10 cellular contexts compared by ENCODE assay signal in genomic region chr3:156685752-156686151, GRCh38. TPM values are rescaled to one million over a fixed set of nuclear protein-coding genes. Genes with fewer than 3 reads are reported as not detected.
A peak's percentile ranks its signal among the peaks of the same experiment; 100 is the strongest.
DNase-seq lines count a peak whose midpoint lies in the region; ATAC-seq lines count a peak whose summit lies in the region.
"Had no signal": no experiment of that assay in that cellular context is flagged by ENCODE, and none has a peak within 500 bp of the region (broad histone marks: within the 10 kb centered on the region; RNA-seq: fewer than 3 reads in every experiment).

No MANE protein-coding gene starts in this region.

- no peak overlapping the region for H3K27ac Mint-ChIP-seq in activated CD4-positive, alpha-beta T cell treated with anti-CD3 and anti-CD28 coated beads, Interleukin-2, amount 10 ng/mL, durations not matched to agents 7 days and 5 days
- peak overlapping the region; percentile 45 for H3K27ac Mint-ChIP-seq in activated T-helper 1 cell treated with anti-CD3 and anti-CD28 coated beads, Interleukin-12 subunit alpha, Interleukin-12 subunit beta, Interleukin-2, Interleukin-4 antibody, amounts not matched to agents 30 ng/mL and 10 ng/mL and 1 ng/mL, durations not matched to agents 14 hours and 24 hours and 36 hours
- H3K27ac Mint-ChIP-seq: GM23338 had no signal

- H3K9me3 ChIP-seq in skeletal muscle satellite cell (replicated peaks; ENCODE audit: low read length): no peaks in the 10 kb centered on the region

- H3K36me3 Mint-ChIP-seq in activated CD4-positive, alpha-beta T cell treated with anti-CD3 and anti-CD28 coated beads, Interleukin-2, amount 10 ng/mL, durations not matched to agents 7 days and 5 days (ENCODE audit: low read depth): peaks cover 73% of the 10 kb centered on the region
- H3K36me3 Mint-ChIP-seq in activated T-helper 1 cell treated with anti-CD3 and anti-CD28 coated beads, Interleukin-12 subunit alpha, Interleukin-12 subunit beta, Interleukin-2, Interleukin-4 antibody, amounts not matched to agents 30 ng/mL and 10 ng/mL and 1 ng/mL, durations not matched to agents 14 hours and 24 hours and 36 hours (ENCODE audit: low read depth): peaks cover 38% of the 10 kb centered on the region

- H3K27me3 ChIP-seq in skeletal muscle satellite cell (ENCODE audit: control insufficient read depth, insufficient read depth, low read length): no peaks in the 10 kb centered on the region

- intact Hi-C loops in activated T-helper 1 cell treated with anti-CD3 and anti-CD28 coated beads, Interleukin-12 subunit alpha, Interleukin-12 subunit beta, Interleukin-2, Interleukin-4 antibody, amounts not matched to agents 30 ng/mL and 10 ng/mL and 1 ng/mL, durations not matched to agents 14 hours and 24 hours and 36 hours (cut with micrococcal nuclease): loop anchor here (1.0 kb wide), 2 partner anchors 8 to 9 kb away; no protein-coding TSS in a partner anchor
- intact Hi-C loops in cardiac septum (cut with DNase I): no loop called here

- no peaks in the 10 kb centered on the region for H3K9me3 Mint-ChIP-seq in activated CD4-positive, alpha-beta T cell treated with anti-CD3 and anti-CD28 coated beads, Interleukin-2, amount 10 ng/mL, durations not matched to agents 7 days and 5 days
- H3K9me3 Mint-ChIP-seq in activated T-helper 1 cell treated with anti-CD3 and anti-CD28 coated beads, Interleukin-12 subunit alpha, Interleukin-12 subunit beta, Interleukin-2, Interleukin-4 antibody, amounts not matched to agents 30 ng/mL and 10 ng/mL and 1 ng/mL, durations not matched to agents 14 hours and 24 hours and 36 hours: no peaks in the 10 kb centered on the region
- H3K9me3 Mint-ChIP-seq: GM23338 had no signal

- H3K4me3 ChIP-seq in skeletal muscle satellite cell (ENCODE audit: low read length): peak overlapping the region; percentile 37
- H3K4me3 ChIP-seq: GM23338 had no signal

- H3K27me3 Mint-ChIP-seq in activated CD4-positive, alpha-beta T cell treated with anti-CD3 and anti-CD28 coated beads, Interleukin-2, amount 10 ng/mL, durations not matched to agents 7 days and 5 days: no peaks in the 10 kb centered on the region
- H3K27me3 Mint-ChIP-seq in activated T-helper 1 cell treated with anti-CD3 and anti-CD28 coated beads, Interleukin-12 subunit alpha, Interleukin-12 subunit beta, Interleukin-2, Interleukin-4 antibody, amounts not matched to agents 30 ng/mL and 10 ng/mL and 1 ng/mL, durations not matched to agents 14 hours and 24 hours and 36 hours (ENCODE audit: insufficient read depth): no peaks in the 10 kb centered on the region

- H3K36me3 ChIP-seq in skeletal muscle satellite cell (ENCODE audit: insufficient read depth, low read length): peaks cover 83% of the 10 kb centered on the region

- H3K9ac ChIP-seq in skeletal muscle satellite cell (ENCODE audit: low read depth, low read length): peak overlapping the region; percentile 10

- H3K4me2 ChIP-seq in skeletal muscle satellite cell (ENCODE audit: low read length): peak overlapping the region; percentile 79
- H3K4me2 ChIP-seq: GM23338 had no signal

- H3K4me1 ChIP-seq in skeletal muscle satellite cell (ENCODE audit: control insufficient read depth, insufficient read depth, low read length): peaks cover 98% of the 10 kb centered on the region

- peaks cover 86% of the 10 kb centered on the region for H3K4me1 Mint-ChIP-seq in activated CD4-positive, alpha-beta T cell treated with anti-CD3 and anti-CD28 coated beads, Interleukin-2, amount 10 ng/mL, durations not matched to agents 7 days and 5 days
- H3K4me1 Mint-ChIP-seq in activated T-helper 1 cell treated with anti-CD3 and anti-CD28 coated beads, Interleukin-12 subunit alpha, Interleukin-12 subunit beta, Interleukin-2, Interleukin-4 antibody, amounts not matched to agents 30 ng/mL and 10 ng/mL and 1 ng/mL, durations not matched to agents 14 hours and 24 hours and 36 hours (ENCODE audit: low read depth): peaks cover 88% of the 10 kb centered on the region

- CTCF ChIA-PET in activated CD4-positive, alpha-beta T cell treated with anti-CD3 and anti-CD28 coated beads, Interleukin-2, amount 10 ng/mL, durations not matched to agents 7 days and 5 days (lab: Charles Lee): interaction anchor here (1.3 to 1.4 kb wide), 2 partner anchors 8 to 14 kb away, joined by 5 to 6 read pairs; no protein-coding TSS in a partner anchor

- peak; percentile 52 for ATAC-seq in HG03108 (IDR thresholded peaks at IDR 0.05; ENCODE audit: unreplicated experiment)
- ATAC-seq: GM23338 had no signal

- no peak for DNase-seq in activated CD4-positive, alpha-beta T cell treated with anti-CD3 and anti-CD28 coated beads, Interleukin-2, amount 10 ng/mL, durations not matched to agents 7 days and 5 days
- DNase-seq in activated CD4-positive, alpha-beta T cell treated with anti-CD3 and anti-CD28 coated beads, Interleukin-2, amount 50 U/mL, for 1 hour: no peak
- DNase-seq in activated T-helper 1 cell treated with anti-CD3 and anti-CD28 coated beads, Interleukin-12 subunit alpha, Interleukin-12 subunit beta, Interleukin-2, Interleukin-4 antibody, amounts not matched to agents 30 ng/mL and 10 ng/mL and 1 ng/mL, durations not matched to agents 14 hours and 24 hours and 36 hours (ENCODE audit: low spot score): no peak
- DNase-seq in hepatic stellate cell (ENCODE audit: low spot score) (no peak), cardiac septum (ENCODE audit: low spot score) (no peak)
- no peak for DNase-seq in activated CD4-positive, CD25-positive, alpha-beta regulatory T cell treated with anti-CD3 and anti-CD28 coated beads, Interleukin-2, amount 50 U/mL, for 72 hours
- DNase-seq: activated CD4-positive, alpha-beta T cell treated with anti-CD3 and anti-CD28 coated beads for 48 hours had no signal

- POLR2A ChIA-PET in activated CD4-positive, alpha-beta T cell treated with anti-CD3 and anti-CD28 coated beads, Interleukin-2, amount 10 ng/mL, durations not matched to agents 7 days and 5 days (lab: Charles Lee): no interaction called here

- H3K4me3 Mint-ChIP-seq in activated CD4-positive, alpha-beta T cell treated with anti-CD3 and anti-CD28 coated beads, Interleukin-2, amount 10 ng/mL, durations not matched to agents 7 days and 5 days: peak overlapping the region; percentile 31
- H3K4me3 Mint-ChIP-seq in activated T-helper 1 cell treated with anti-CD3 and anti-CD28 coated beads, Interleukin-12 subunit alpha, Interleukin-12 subunit beta, Interleukin-2, Interleukin-4 antibody, amounts not matched to agents 30 ng/mL and 10 ng/mL and 1 ng/mL, durations not matched to agents 14 hours and 24 hours and 36 hours: peak overlapping the region; percentile 61
- H3K4me3 Mint-ChIP-seq: GM23338 had no signal

RNA-seq across cellular contexts. Expression of gene TIPARP, which starts 11.4 kb away (rescaled TPM):
- 10 to 100 TPM; 58.0 to 66.0 TPM for total RNA-seq in activated CD4-positive, alpha-beta T cell treated with anti-CD3 and anti-CD28 coated beads, Interleukin-2, amount 10 ng/mL, durations not matched to agents 7 days and 5 days
- total RNA-seq in activated T-helper 1 cell treated with anti-CD3 and anti-CD28 coated beads, Interleukin-12 subunit alpha, Interleukin-12 subunit beta, Interleukin-2, Interleukin-4 antibody, amounts not matched to agents 30 ng/mL and 10 ng/mL and 1 ng/mL, durations not matched to agents 14 hours and 24 hours and 36 hours: 20.8 and 21.9 TPM in 2 replicates
- total RNA-seq in skeletal muscle satellite cell (2012; rRNA removed): 39.3 and 47.9 TPM in 2 replicates
- total RNA-seq in cardiac septum: 17.9 TPM
